Comparison of ENCODE assay signal across 30 cellular contexts in genomic region chr7:5309146-5309545, GRCh38.
"Had no signal": no experiment of that assay in that cellular context is flagged by ENCODE, and none has a peak within 500 bp of the region (broad histone marks: within the 10 kb centered on the region; RNA-seq: fewer than 3 reads in every experiment).

No MANE protein-coding gene starts in this region.

- H2AFZ ChIP-seq: neural progenitor cell had no signal

- H3K4me3 ChIP-seq: neural progenitor cell, pancreas, psoas muscle, skin epidermis, smooth muscle cell, spleen, suprapubic skin, testis, tibial artery, transverse colon, upper lobe of left lung, vagina had no signal

- H3K9me3 ChIP-seq: neutrophil, pancreas, psoas muscle, spleen, suprapubic skin, testis, tibial artery, transverse colon, upper lobe of left lung, vagina had no signal

- H3K27ac Mint-ChIP-seq: naive B cell; natural killer cell treated with Interleukin-12 subunit alpha and Interleukin-12 subunit beta and Interleukin-15 and Interleukin-18, amount 100 ng/mL, for 72 hours; neural progenitor cell; stimulated activated memory B cell treated with anti-CD40 and anti-IgM and Interleukin-4, amounts not matched to agents 10 μg/mL and 1 μg/mL and 100 μg/mL, for 72 hours had no signal

- H3K4me3 Mint-ChIP-seq: naive thymus-derived CD8-positive, alpha-beta T cell; natural killer cell treated with Interleukin-12 subunit alpha and Interleukin-12 subunit beta and Interleukin-15 and Interleukin-18, amount 100 ng/mL, for 72 hours; neural progenitor cell; stimulated activated memory B cell treated with anti-CD40 and anti-IgM and Interleukin-4, amounts not matched to agents 10 μg/mL and 1 μg/mL and 100 μg/mL, for 72 hours; stimulated activated naive CD8-positive, alpha-beta T cell treated with anti-CD3 and anti-CD28 coated beads, Interleukin-15, amount 100 ng/mL, for 72 hours had no signal

- H3K27ac ChIP-seq: neural progenitor cell, neutrophil, pancreas, psoas muscle, skin epidermis, spleen, suprapubic skin, testis, tibial artery, transverse colon, upper lobe of left lung, vagina had no signal

- H3K9me3 Mint-ChIP-seq: naive B cell; naive thymus-derived CD8-positive, alpha-beta T cell; natural killer cell treated with Interleukin-12 subunit alpha and Interleukin-12 subunit beta and Interleukin-15 and Interleukin-18, amount 100 ng/mL, for 72 hours; neural progenitor cell; stimulated activated memory B cell treated with anti-CD40 and anti-IgM and Interleukin-4, amounts not matched to agents 10 μg/mL and 1 μg/mL and 100 μg/mL, for 72 hours; stimulated activated naive CD8-positive, alpha-beta T cell treated with anti-CD3 and anti-CD28 coated beads, Interleukin-15, amount 100 ng/mL, for 72 hours had no signal

- DNase-seq: naive B cell; naive thymus-derived CD8-positive, alpha-beta T cell; nucleus accumbens; pancreas; posterior cingulate gyrus; psoas muscle; right cardiac atrium; spleen; stimulated activated CD4-positive, alpha-beta T cell treated with anti-CD3 and anti-CD28 coated beads, Interleukin-12 subunit alpha, Interleukin-12 subunit beta, amount 100 ng/mL, for 4 hours; stimulated activated CD4-positive, alpha-beta T cell treated with anti-CD3 and anti-CD28 coated beads, Interleukin-1b, Interleukin-23, amount 100 ng/mL, for 48 hours; stimulated activated CD4-positive, alpha-beta T cell treated with anti-CD3 and anti-CD28 coated beads, Interleukin-4, amount 100 ng/mL, for 1 hour; stimulated activated CD4-positive, alpha-beta T cell treated with anti-CD3 and anti-CD28 coated beads, Interleukin-4, amount 100 ng/mL, for 4 hours; stimulated activated CD8-positive, alpha-beta memory T cell treated with anti-CD3 and anti-CD28 coated beads, Interleukin-4, amount 100 ng/mL, for 48 hours; stimulated activated naive CD4-positive, alpha-beta T cell; stimulated activated naive CD8-positive, alpha-beta T cell treated with anti-CD3 and anti-CD28 coated beads, Interleukin-15, amount 100 ng/mL, for 72 hours; stimulated activated naive CD8-positive, alpha-beta T cell treated with anti-CD3 and anti-CD28 coated beads, Interleukin-15, Interleukin-2, amounts not matched to agents 100 U/mL and 50 U/mL, for 24 hours; substantia nigra; testis; tibial artery; transverse colon had no signal

- H3K27me3 Mint-ChIP-seq: naive B cell; naive thymus-derived CD8-positive, alpha-beta T cell; natural killer cell treated with Interleukin-12 subunit alpha and Interleukin-12 subunit beta and Interleukin-15 and Interleukin-18, amount 100 ng/mL, for 72 hours; progenitor cell of endocrine pancreas; stimulated activated memory B cell treated with anti-CD40 and anti-IgM and Interleukin-4, amounts not matched to agents 10 μg/mL and 1 μg/mL and 100 μg/mL, for 72 hours; stimulated activated naive CD8-positive, alpha-beta T cell treated with anti-CD3 and anti-CD28 coated beads, Interleukin-15, amount 100 ng/mL, for 72 hours had no signal

- H3K36me3 ChIP-seq: neural progenitor cell had no signal

- H3K4me2 ChIP-seq: neural progenitor cell, smooth muscle cell had no signal

- H3K27me3 ChIP-seq: neural progenitor cell, neutrophil, pancreas, spleen, suprapubic skin, testis, tibial artery, transverse colon, upper lobe of left lung, vagina had no signal

- FAIRE-seq: pancreas had no signal

- ATAC-seq: naive thymus-derived CD8-positive, alpha-beta T cell; natural killer cell treated with Interleukin-12 subunit alpha and Interleukin-12 subunit beta and Interleukin-15 and Interleukin-18, amount 100 ng/mL, for 72 hours; pancreas; psoas muscle; stimulated activated naive CD8-positive, alpha-beta T cell treated with anti-CD3 and anti-CD28 coated beads, Interleukin-15, Interleukin-2, amounts not matched to agents 100 U/mL and 50 U/mL, for 24 hours had no signal

- H3K4me1 ChIP-seq: neural progenitor cell, pancreas, psoas muscle, spleen, suprapubic skin, tibial artery, upper lobe of left lung, vagina had no signal

- H3K9ac ChIP-seq: neural progenitor cell had no signal

- H3K4me1 Mint-ChIP-seq: naive B cell; neural progenitor cell; stimulated activated memory B cell treated with anti-CD40 and anti-IgM and Interleukin-4, amounts not matched to agents 10 μg/mL and 1 μg/mL and 100 μg/mL, for 72 hours; stimulated activated naive CD8-positive, alpha-beta T cell treated with anti-CD3 and anti-CD28 coated beads, Interleukin-15, amount 100 ng/mL, for 72 hours had no signal
